Comparison of ENCODE assay signal across 10 cellular contexts in the genomic region with DNA sequence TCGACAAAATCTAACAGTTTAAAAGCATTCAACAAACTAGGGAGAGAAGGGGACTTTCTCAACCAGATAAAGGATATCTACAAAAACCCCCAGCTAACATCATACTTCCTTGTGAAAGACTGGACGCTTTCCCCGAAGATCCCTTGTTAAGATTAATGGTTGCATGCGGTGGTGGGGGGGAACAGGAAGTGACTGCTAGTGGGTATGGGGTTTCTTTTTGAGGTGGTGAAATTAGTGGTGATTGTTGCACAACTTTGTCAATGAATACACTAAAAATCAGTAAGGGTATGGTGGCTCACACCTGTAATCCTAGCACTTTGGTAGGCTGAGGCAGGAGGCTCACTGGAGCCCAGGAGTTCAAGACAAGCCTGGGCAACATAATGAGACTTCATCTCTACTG. TPM values are rescaled to one million over a fixed set of nuclear protein-coding genes. Genes with fewer than 3 reads are reported as not detected.
DNase-seq lines count a peak whose midpoint lies in the region; ATAC-seq and TF ChIP-seq lines count a peak whose summit lies in the region.
"Had no signal": no experiment of that assay in that cellular context is flagged by ENCODE, and none has a peak within 500 bp of the region (broad histone marks: within the 10 kb centered on the region; RNA-seq: fewer than 3 reads in every experiment).

No MANE protein-coding gene starts in this region.

- TF ChIP-seq POLR2A in right lobe of liver (IDR thresholded peaks at IDR 0.05), result no peak
- no peak for TF ChIP-seq POLR2A in upper lobe of left lung (IDR thresholded peaks at IDR 0.05)

- H3K36me3 ChIP-seq in right lobe of liver (no peaks in the 10 kb centered on the region), upper lobe of left lung (no peaks in the 10 kb centered on the region)
- H3K36me3 ChIP-seq: MG63, right atrium auricular region had no signal

- H3K36me3 Mint-ChIP-seq in activated CD8-positive, alpha-beta T cell treated with anti-CD3 and anti-CD28 coated beads for 36 hours (ENCODE audit: low read depth), result no peaks in the 10 kb centered on the region

- no peaks in the 10 kb centered on the region for H3K27me3 ChIP-seq in right cardiac atrium (ENCODE audit: control insufficient read depth, insufficient read depth)
- H3K27me3 ChIP-seq in right lobe of liver, result no peaks in the 10 kb centered on the region
- H3K27me3 ChIP-seq in upper lobe of left lung, result no peaks in the 10 kb centered on the region
- H3K27me3 ChIP-seq: MG63, right atrium auricular region had no signal

- no peak overlapping the region for H3K27ac ChIP-seq in right cardiac atrium (ENCODE audit: low read length)
- H3K27ac ChIP-seq in right lobe of liver, result no peak overlapping the region
- H3K27ac ChIP-seq in upper lobe of left lung, result peak overlapping the region in 3 of 4 donors; percentile 13 to 58 (median 45)
- H3K27ac ChIP-seq: right atrium auricular region had no signal

- H3K4me1 ChIP-seq in right cardiac atrium (ENCODE audit: control insufficient read depth, insufficient read depth, low read length), result no peaks in the 10 kb centered on the region
- H3K4me1 ChIP-seq in right lobe of liver, result no peaks in the 10 kb centered on the region
- peaks cover 0 to 9% (median 2%) of the 10 kb centered on the region in 4 donors for H3K4me1 ChIP-seq in upper lobe of left lung
- H3K4me1 ChIP-seq: right atrium auricular region had no signal

- WGBS in right cardiac atrium, result 51% methylated on average over 4 of the region's 4 CpGs
- 39% methylated on average over 4 of the region's 4 CpGs for WGBS in right lobe of liver (ENCODE audit: insufficient coverage, low coverage, low lambda C conversion rate, missing lambda C conversion rate)
- 16 to 17% methylated on average over 4 of the region's 4 CpGs for WGBS in upper lobe of left lung, 2 donors

- peaks cover 25% of the 10 kb centered on the region for H3K4me1 Mint-ChIP-seq in activated CD8-positive, alpha-beta T cell treated with anti-CD3 and anti-CD28 coated beads for 36 hours (ENCODE audit: low read depth)

- DNase-seq in Right ventricle myocardium inferior (ENCODE audit: missing footprints) (peak; percentile 73), right cardiac atrium (no peak), right lobe of liver (peak in 1 of 3 donors; percentile 26), upper lobe of left lung (peak in 1 of 2 donors; percentile 69), NCI-H2196 (lab: John Stamatoyannopoulos, UW; ENCODE audit: unreplicated experiment) (no peak), left lobe of liver (ENCODE audit: low spot score) (no peak), amygdala (lab: John Stamatoyannopoulos, UW) (no peak)
- peak; percentile 78 for DNase-seq in activated CD8-positive, alpha-beta T cell treated with anti-CD3 and anti-CD28 coated beads for 36 hours
- DNase-seq: MG63 had no signal

- intact Hi-C loops in Right ventricle myocardium inferior (cut with DNase I), result no loop called here
- intact Hi-C loops in right cardiac atrium (cut with DNase I), result no loop called here
- intact Hi-C loops in activated CD8-positive, alpha-beta T cell treated with anti-CD3 and anti-CD28 coated beads for 36 hours (cut with micrococcal nuclease), result no loop called here
- intact Hi-C loops in right lobe of liver (cut with DNase I), result no loop called here

- H3K4me3 Mint-ChIP-seq in activated CD8-positive, alpha-beta T cell treated with anti-CD3 and anti-CD28 coated beads for 36 hours, result no peak overlapping the region

- CTCF ChIA-PET in activated CD8-positive, alpha-beta T cell treated with anti-CD3 and anti-CD28 coated beads for 36 hours (lab: Charles Lee), result interaction anchor here (0.8 to 1.5 kb wide), 4 partner anchors 23 to 94 kb away, joined by 3 to 4 read pairs (median 3); partner anchors contain the start of gene EYA3

- H3K4me3 ChIP-seq in right cardiac atrium (ENCODE audit: low read length), result no peak overlapping the region
- no peak overlapping the region for H3K4me3 ChIP-seq in right lobe of liver
- no peak overlapping the region for H3K4me3 ChIP-seq in upper lobe of left lung
- H3K4me3 ChIP-seq: MG63, right atrium auricular region had no signal

- peaks cover 8% of the 10 kb centered on the region for H3K27me3 Mint-ChIP-seq in activated CD8-positive, alpha-beta T cell treated with anti-CD3 and anti-CD28 coated beads for 36 hours

- H3K9me3 ChIP-seq in right cardiac atrium (ENCODE audit: control insufficient read depth, low read length) (no peaks in the 10 kb centered on the region), right lobe of liver (no peaks in the 10 kb centered on the region), upper lobe of left lung (no peaks in the 10 kb centered on the region)
- H3K9me3 ChIP-seq: MG63, right atrium auricular region had no signal

- no peaks in the 10 kb centered on the region for H3K9me3 Mint-ChIP-seq in activated CD8-positive, alpha-beta T cell treated with anti-CD3 and anti-CD28 coated beads for 36 hours

- ATAC-seq in Right ventricle myocardium inferior, result no peak
- no peak for ATAC-seq in right cardiac atrium
- ATAC-seq in activated CD8-positive, alpha-beta T cell treated with anti-CD3 and anti-CD28 coated beads for 36 hours, result peak; percentile 63
- peak in 3 of 4 donors; percentile 21 to 59 (median 24) for ATAC-seq in right lobe of liver
- no peak for ATAC-seq in upper lobe of left lung (ENCODE audit: low FRiP score in 2 of 2)
- no peak for ATAC-seq in left lobe of liver

- TF ChIP-seq EP300 in upper lobe of left lung (IDR thresholded peaks at IDR 0.05), result no peak

- POLR2A ChIA-PET in activated CD8-positive, alpha-beta T cell treated with anti-CD3 and anti-CD28 coated beads for 36 hours (lab: Charles Lee), result interaction anchor here (1.7 kb wide), 1 partner anchor 11 kb away, joined by 4 read pairs; no protein-coding TSS in a partner anchor

- peak overlapping the region; percentile 66 for H3K27ac Mint-ChIP-seq in activated CD8-positive, alpha-beta T cell treated with anti-CD3 and anti-CD28 coated beads for 36 hours

- TF ChIP-seq CTCF in activated CD8-positive, alpha-beta T cell treated with anti-CD3 and anti-CD28 coated beads for 36 hours (IDR thresholded peaks at IDR 0.05), result no peak
- no peak for TF ChIP-seq CTCF in right lobe of liver (IDR thresholded peaks at IDR 0.05)
- TF ChIP-seq CTCF in upper lobe of left lung (IDR thresholded peaks at IDR 0.05), result no peak

RNA-seq across cellular contexts. Expression of gene EYA3, which starts 26.9 kb away (rescaled TPM):
- total RNA-seq in Right ventricle myocardium inferior (18.3 TPM), right cardiac atrium (10 to 100 TPM; 17.4 to 22.7 (median 19.5) TPM), right lobe of liver (10 to 100 TPM in 1 of 6 experiments, 1 to 10 TPM in 5; 6.6 to 10.2 (median 7.3) TPM), upper lobe of left lung (10 to 100 TPM; 15.9 to 23.4 (median 22.0) TPM), left lobe of liver (6.9 TPM)
- polyA plus RNA-seq in right cardiac atrium, result 5.8 TPM
- total RNA-seq in activated CD8-positive, alpha-beta T cell treated with anti-CD3 and anti-CD28 coated beads for 36 hours, result 10 to 100 TPM; 34.6 to 34.9 TPM

Comparison
In these comparisons a context has a peak if more than half of its experiments do, and no peak if none do; other contexts are left out.
1. DNase-seq: peak in Right ventricle myocardium inferior (single experiment) and activated CD8-positive, alpha-beta T cell treated with anti-CD3 and anti-CD28 coated beads for 36 hours (single experiment); none in right cardiac atrium (0 of 3), NCI-H2196 (single experiment), left lobe of liver (single experiment) and amygdala (0 of 56).
2. ATAC-seq: peak in activated CD8-positive, alpha-beta T cell treated with anti-CD3 and anti-CD28 coated beads for 36 hours (single experiment) and right lobe of liver (3 of 4); none in Right ventricle myocardium inferior (single experiment), right cardiac atrium (0 of 2), upper lobe of left lung (0 of 2) and left lobe of liver (single experiment).
3. H3K27ac ChIP-seq: peak in upper lobe of left lung (3 of 4); none in right cardiac atrium (single experiment) and right lobe of liver (0 of 3).